In genomic region chr6:137900815-137901214, GRCh38 we compare ENCODE assay signal across 24 cellular contexts.
"Had no signal": no experiment of that assay in that cellular context is flagged by ENCODE, and none has a peak within 500 bp of the region (broad histone marks: within the 10 kb centered on the region; RNA-seq: fewer than 3 reads in every experiment).

No MANE protein-coding gene starts in this region.

- H2AFZ ChIP-seq: neural progenitor cell, parathyroid adenoma had no signal

- H3K4me3 ChIP-seq: coronary artery, esophagus squamous epithelium, gastrocnemius medialis, lung, mucosa of descending colon, neural progenitor cell, testis, tibial artery, upper lobe of left lung had no signal

- H3K4me1 ChIP-seq: esophagus squamous epithelium, gastrocnemius medialis, neural progenitor cell, parathyroid adenoma, testis, upper lobe of left lung had no signal

- H3K4me2 ChIP-seq: neural progenitor cell had no signal

- H3K36me3 ChIP-seq: esophagus squamous epithelium, gastrocnemius medialis, neural progenitor cell, tibial artery, upper lobe of left lung had no signal

- H3K9ac ChIP-seq: neural progenitor cell, parathyroid adenoma had no signal

- H3K9me3 ChIP-seq: esophagus squamous epithelium, gastrocnemius medialis, mucosa of descending colon, testis, tibial artery, upper lobe of left lung had no signal

- H3K27ac ChIP-seq: coronary artery, esophagus squamous epithelium, gastrocnemius medialis, neural progenitor cell, parathyroid adenoma, testis, tibial artery, upper lobe of left lung had no signal

- H3K79me2 ChIP-seq: parathyroid adenoma had no signal

- FAIRE-seq: keratinocyte, urothelium cell line had no signal

- ATAC-seq: gastrocnemius medialis; mucosa of descending colon; sciatic nerve; stimulated activated memory B cell treated with anti-CD40 and anti-IgM and Interleukin-4, amounts not matched to agents 10 μg/mL and 1 μg/mL and 100 μg/mL, for 72 hours; stimulated activated naive CD8-positive, alpha-beta T cell treated with anti-CD3 and anti-CD28 coated beads, Interleukin-15, Interleukin-2, amounts not matched to agents 100 U/mL and 50 U/mL, for 24 hours had no signal

- DNase-seq: dermis blood vessel endothelial cell; effector memory CD4-positive, alpha-beta T cell; erythroblast; esophagus squamous epithelium; foreskin fibroblast; gastrocnemius medialis; head of caudate nucleus; mucosa of descending colon; naive B cell; stimulated activated CD4-positive, alpha-beta T cell treated with anti-CD3 and anti-CD28 coated beads, Interleukin-2, amount 100 ng/mL, for 24 hours; stimulated activated CD4-positive, alpha-beta T cell treated with anti-CD3 and anti-CD28 coated beads, Interleukin-4, amount 100 ng/mL, for 4 hours; stimulated activated naive CD8-positive, alpha-beta T cell treated with anti-CD3 and anti-CD28 coated beads, Interleukin-15, Interleukin-2, amounts not matched to agents 100 U/mL and 50 U/mL, for 24 hours; substantia nigra; testis; tibial artery; upper lobe of left lung had no signal

- H3K27me3 ChIP-seq: esophagus squamous epithelium, gastrocnemius medialis, neural progenitor cell, testis, tibial artery, upper lobe of left lung had no signal
